17 cellular contexts compared by ENCODE assay signal in genomic region chr18:44795241-44795640, GRCh38.
DNase-seq lines count a peak whose midpoint lies in the region; ATAC-seq and TF ChIP-seq lines count a peak whose summit lies in the region.
"Had no signal": no experiment of that assay in that cellular context is flagged by ENCODE, and none has a peak within 500 bp of the region (broad histone marks: within the 10 kb centered on the region; RNA-seq: fewer than 3 reads in every experiment).

No MANE protein-coding gene starts in this region.

- H3K36me3 ChIP-seq in psoas muscle (ENCODE audit: insufficient read depth in 1 of 2, low read depth in 1 of 2) = no peaks in the 10 kb centered on the region

- no peaks in the 10 kb centered on the region for H3K27me3 ChIP-seq in psoas muscle (ENCODE audit: insufficient read depth in 3 of 3, low read length in 2 of 3)

- H3K27ac ChIP-seq in psoas muscle = peak overlapping the region; percentile 63
- H3K27ac ChIP-seq: KMS-11, PC-9 had no signal

- 90 to 91% (median 90%) methylated on average over 4 of the region's 4 CpGs for WGBS in psoas muscle, 3 donors

- no peak overlapping the region for H3K4me3 ChIP-seq in psoas muscle
- H3K4me3 ChIP-seq: PC-9 had no signal

- TF ChIP-seq CTCF in psoas muscle (IDR thresholded peaks at IDR 0.05) = no peak

- peaks cover 1% of the 10 kb centered on the region for H3K9me3 Mint-ChIP-seq in activated naive CD8-positive, alpha-beta T cell treated with anti-CD3 and anti-CD28 coated beads, Interleukin-2, amount 50 U/mL, for 24 hours
- H3K9me3 Mint-ChIP-seq: HFFc6 had no signal

- H3K4me1 Mint-ChIP-seq in activated naive CD8-positive, alpha-beta T cell treated with anti-CD3 and anti-CD28 coated beads, Interleukin-2, amount 50 U/mL, for 24 hours = peaks cover 63% of the 10 kb centered on the region

- intact Hi-C loops in psoas muscle (cut with DNase I) = loop anchor here in 1 of 2 donors (10.0 kb wide), 1 partner anchor 560 kb away; no protein-coding TSS in a partner anchor

- H3K27me3 Mint-ChIP-seq in activated naive CD8-positive, alpha-beta T cell treated with anti-CD3 and anti-CD28 coated beads, Interleukin-2, amount 50 U/mL, for 24 hours = peaks cover 2% of the 10 kb centered on the region

- no peak overlapping the region for H3K4me3 Mint-ChIP-seq in activated naive CD8-positive, alpha-beta T cell treated with anti-CD3 and anti-CD28 coated beads, Interleukin-2, amount 50 U/mL, for 24 hours
- H3K4me3 Mint-ChIP-seq: CD8-positive, alpha-beta memory T cell; HFFc6 had no signal

- peaks cover 2% of the 10 kb centered on the region for H3K36me3 Mint-ChIP-seq in activated naive CD8-positive, alpha-beta T cell treated with anti-CD3 and anti-CD28 coated beads, Interleukin-2, amount 50 U/mL, for 24 hours (ENCODE audit: low read depth)
- H3K36me3 Mint-ChIP-seq: CD8-positive, alpha-beta memory T cell had no signal

- H3K4me1 ChIP-seq in psoas muscle = peaks cover 69% of the 10 kb centered on the region

- peak overlapping the region; percentile 40 for H3K27ac Mint-ChIP-seq in activated naive CD8-positive, alpha-beta T cell treated with anti-CD3 and anti-CD28 coated beads, Interleukin-2, amount 50 U/mL, for 24 hours
- H3K27ac Mint-ChIP-seq: CD8-positive, alpha-beta memory T cell; HFFc6 had no signal

- peak; percentile 77 for ATAC-seq in activated naive CD8-positive, alpha-beta T cell treated with anti-CD3 and anti-CD28 coated beads, Interleukin-2, amount 50 U/mL, for 24 hours
- ATAC-seq in psoas muscle (no peak), GM18858 (IDR thresholded peaks at IDR 0.05; ENCODE audit: unreplicated experiment) (no peak), GM18519 (IDR thresholded peaks at IDR 0.05; ENCODE audit: low FRiP score, unreplicated experiment) (no peak)

- H3K9me3 ChIP-seq in psoas muscle = no peaks in the 10 kb centered on the region

- DNase-seq in stimulated activated CD4-positive, alpha-beta T cell treated with anti-CD3 and anti-CD28 coated beads, Interleukin-15, amount 100 ng/mL, for 24 hours = peak; percentile 18
- no peak for DNase-seq in stimulated activated CD4-positive, alpha-beta T cell treated with anti-CD3 and anti-CD28 coated beads, Interleukin-4, amount 100 ng/mL, for 1 hour
- DNase-seq in activated naive CD8-positive, alpha-beta T cell treated with anti-CD3 and anti-CD28 coated beads, Interleukin-2, amount 50 U/mL, for 24 hours = no peak
- DNase-seq in psoas muscle (no peak), NCI-H82 (lab: John Stamatoyannopoulos, UW) (no peak)
- DNase-seq: C1 segment of cervical spinal cord; CD8-positive, alpha-beta memory T cell; DMS79; HFFc6; NCI-H1436; NCI-H1930; NCI-H226; NCI-H524; PC-9 had no signal
